Comparison of ENCODE assay signal across 12 cellular contexts in genomic region chr20:49850463-49851233, GRCh38. TPM values are rescaled to one million over a fixed set of nuclear protein-coding genes. Genes with fewer than 3 reads are reported as not detected.
DNase-seq lines count a peak whose midpoint lies in the region; ATAC-seq and TF ChIP-seq lines count a peak whose summit lies in the region.
"Had no signal": no experiment of that assay in that cellular context is flagged by ENCODE, and none has a peak within 500 bp of the region (broad histone marks: within the 10 kb centered on the region; RNA-seq: fewer than 3 reads in every experiment).

No MANE protein-coding gene starts in this region.

- ATAC-seq in GM19035 (IDR thresholded peaks at IDR 0.05; ENCODE audit: unreplicated experiment) (no peak), GM18511 (IDR thresholded peaks at IDR 0.05; ENCODE audit: unreplicated experiment) (no peak)
- ATAC-seq in stimulated activated naive B cell treated with anti-CD40 and anti-IgM and Interleukin-4, amounts not matched to agents 10 μg/mL and 1 μg/mL and 100 μg/mL, for 72 hours (replicated peaks) = no peak
- ATAC-seq: body of pancreas had no signal

- H3K9me3 Mint-ChIP-seq in IgD-negative memory B cell = no peaks in the 10 kb centered on the region
- no peaks in the 10 kb centered on the region for H3K9me3 Mint-ChIP-seq in stimulated activated naive B cell treated with anti-CD40 and anti-IgM and Interleukin-4, amounts not matched to agents 10 μg/mL and 1 μg/mL and 100 μg/mL, for 72 hours

- H3K36me3 ChIP-seq in neutrophil = peaks cover 73% of the 10 kb centered on the region

- H3K4me3 ChIP-seq in neutrophil (ENCODE audit: low read depth in 1 of 2, low read length in 1 of 2) = no peak overlapping the region
- H3K4me3 ChIP-seq: body of pancreas had no signal

- DNase-seq in dedifferentiated amniotic fluid mesenchymal stem cell (ENCODE audit: extremely low spot score) (peak; percentile 49), nucleus accumbens (lab: John Stamatoyannopoulos, UW) (no peak)
- no peak for DNase-seq in stimulated activated naive B cell treated with anti-CD40 and anti-IgM and Interleukin-4, amounts not matched to agents 10 μg/mL and 1 μg/mL and 100 μg/mL, for 72 hours
- DNase-seq: body of pancreas, NCI-H1105, NCI-H82, SW 1271 had no signal

- H3K27me3 ChIP-seq in neutrophil = no peaks in the 10 kb centered on the region
- H3K27me3 ChIP-seq: body of pancreas had no signal

- H3K4me1 Mint-ChIP-seq in IgD-negative memory B cell = peaks cover 0 to 7% (median 7%) of the 10 kb centered on the region in 3 donors
- peaks cover 0 to 1% of the 10 kb centered on the region in 2 donors for H3K4me1 Mint-ChIP-seq in stimulated activated naive B cell treated with anti-CD40 and anti-IgM and Interleukin-4, amounts not matched to agents 10 μg/mL and 1 μg/mL and 100 μg/mL, for 72 hours

- H3K4me3 Mint-ChIP-seq in IgD-negative memory B cell = peak overlapping the region in 1 of 4 donors; percentile 8
- H3K4me3 Mint-ChIP-seq in stimulated activated naive B cell treated with anti-CD40 and anti-IgM and Interleukin-4, amounts not matched to agents 10 μg/mL and 1 μg/mL and 100 μg/mL, for 72 hours = no peak overlapping the region

- no peaks in the 10 kb centered on the region for H3K9me3 ChIP-seq in neutrophil
- H3K9me3 ChIP-seq: body of pancreas had no signal

- H3K27ac Mint-ChIP-seq in IgD-negative memory B cell = peak overlapping the region in 2 of 3 donors; percentile 39 to 80
- H3K27ac Mint-ChIP-seq in stimulated activated naive B cell treated with anti-CD40 and anti-IgM and Interleukin-4, amounts not matched to agents 10 μg/mL and 1 μg/mL and 100 μg/mL, for 72 hours = no peak overlapping the region

- H3K36me3 Mint-ChIP-seq in IgD-negative memory B cell = peaks cover 1% of the 10 kb centered on the region
- H3K36me3 Mint-ChIP-seq in stimulated activated naive B cell treated with anti-CD40 and anti-IgM and Interleukin-4, amounts not matched to agents 10 μg/mL and 1 μg/mL and 100 μg/mL, for 72 hours = peaks cover 29 to 37% of the 10 kb centered on the region in 2 donors

- no peaks in the 10 kb centered on the region for H3K27me3 Mint-ChIP-seq in IgD-negative memory B cell
- no peaks in the 10 kb centered on the region for H3K27me3 Mint-ChIP-seq in stimulated activated naive B cell treated with anti-CD40 and anti-IgM and Interleukin-4, amounts not matched to agents 10 μg/mL and 1 μg/mL and 100 μg/mL, for 72 hours

- H3K4me1 ChIP-seq in neutrophil (ENCODE audit: control insufficient read depth in 1 of 2, insufficient read depth in 1 of 2, low read depth in 1 of 2, low read length in 1 of 2) = peaks cover 40 to 43% of the 10 kb centered on the region in 2 experiments
- H3K4me1 ChIP-seq: body of pancreas had no signal

- TF ChIP-seq CTCF in 22Rv1 (IDR thresholded peaks at IDR 0.05) = no peak
- no peak for TF ChIP-seq CTCF in neutrophil (IDR thresholded peaks at IDR 0.05)

- peak overlapping the region; percentile 5; the same call in 1 of the 2 replicates for H3K27ac ChIP-seq in 22Rv1
- peak overlapping the region; percentile 62 for H3K27ac ChIP-seq in neutrophil
- H3K27ac ChIP-seq: body of pancreas had no signal

RNA-seq across cellular contexts. Expression of gene SLC9A8, which starts 38.0 kb away (rescaled TPM):
- 13.2 TPM for polyA plus RNA-seq in IgD-negative memory B cell
